8 cellular contexts compared by ENCODE assay signal in genomic region chr11:1693327-1694063, GRCh38. TPM values are rescaled to one million over a fixed set of nuclear protein-coding genes. Genes with fewer than 3 reads are reported as not detected.
DNase-seq lines count a peak whose midpoint lies in the region; ATAC-seq and TF ChIP-seq lines count a peak whose summit lies in the region.

No MANE protein-coding gene starts in this region.

- no peaks in the 10 kb centered on the region for H3K36me3 ChIP-seq in OCI-LY1 (ENCODE audit: insufficient read depth, low read length)
- no peaks in the 10 kb centered on the region for H3K36me3 ChIP-seq in esophagus (ENCODE audit: control insufficient read depth in 2 of 2, insufficient read depth in 2 of 2, low read length in 1 of 2)

- peak; percentile 63 for DNase-seq in CD14-positive monocyte (ENCODE audit: low spot score)
- peak; percentile 71 for DNase-seq in activated T-cell treated with anti-CD3 and anti-CD28 coated beads, Interleukin-2, amount 50 U/mL, for 4 hours
- peak; percentile 81 for DNase-seq in mucosa of gallbladder (ENCODE audit: low spot score)
- peak; percentile 40 to 48 for DNase-seq in stimulated activated CD8-positive, alpha-beta memory T cell treated with anti-CD3 and anti-CD28 coated beads, Interleukin-2, amount 100 ng/mL, for 1 hour (ENCODE audit: low read depth in 2 of 2)

- no peak overlapping the region for H2AFZ ChIP-seq in OCI-LY1 (ENCODE audit: low read length)

- peaks cover 41 to 74% (median 43%) of the 10 kb centered on the region in 3 donors for H3K27me3 Mint-ChIP-seq in CD14-positive monocyte (ENCODE audit: low read depth in 3 of 3)
- H3K27me3 Mint-ChIP-seq in activated T-cell treated with anti-CD3 and anti-CD28 coated beads, Interleukin-2, amount 50 U/mL, for 4 hours (ENCODE audit: low read depth) = peaks cover 42% of the 10 kb centered on the region

- peak; percentile 87 for TF ChIP-seq CTCF in CD14-positive monocyte (IDR thresholded peaks at IDR 0.05)
- peak; percentile 94 for TF ChIP-seq CTCF in OCI-LY1 (IDR thresholded peaks at IDR 0.05; ENCODE audit: low read length)

- no peaks in the 10 kb centered on the region for H3K79me2 ChIP-seq in OCI-LY1 (ENCODE audit: insufficient read depth, low read length)

- no peak overlapping the region for H3K4me2 ChIP-seq in OCI-LY1 (ENCODE audit: low read length)

- peaks cover 5% of the 10 kb centered on the region for H3K4me1 Mint-ChIP-seq in CD14-positive monocyte
- H3K4me1 Mint-ChIP-seq in activated T-cell treated with anti-CD3 and anti-CD28 coated beads, Interleukin-2, amount 50 U/mL, for 4 hours (ENCODE audit: low read depth) = peaks cover 6% of the 10 kb centered on the region

- no peaks in the 10 kb centered on the region for H4K20me1 ChIP-seq in OCI-LY1 (ENCODE audit: insufficient read depth, low read length)

- WGBS in esophagus, 2 donors = 10 to 14% methylated on average over 37 of the region's 37 CpGs

- H3K27ac Mint-ChIP-seq in CD14-positive monocyte = no peak overlapping the region

- H3K36me3 Mint-ChIP-seq in CD14-positive monocyte = no peaks in the 10 kb centered on the region
- no peaks in the 10 kb centered on the region for H3K36me3 Mint-ChIP-seq in activated T-cell treated with anti-CD3 and anti-CD28 coated beads, Interleukin-2, amount 50 U/mL, for 4 hours (ENCODE audit: insufficient read depth)

- H3K27me3 ChIP-seq in OCI-LY1 (ENCODE audit: insufficient read depth, low read length) (no peaks in the 10 kb centered on the region), esophagus (ENCODE audit: control insufficient read depth in 1 of 2, insufficient read depth in 2 of 2, low read length in 2 of 2) (no peaks in the 10 kb centered on the region)

- no peaks in the 10 kb centered on the region for H3K4me1 ChIP-seq in OCI-LY1 (ENCODE audit: insufficient read depth, low read length, severe bottlenecking)
- H3K4me1 ChIP-seq in esophagus (ENCODE audit: control insufficient read depth in 2 of 2, insufficient read depth in 2 of 2, low read length in 1 of 2) = peaks cover 0 to 4% of the 10 kb centered on the region in 2 donors

- no peak overlapping the region for H3K27ac ChIP-seq in OCI-LY1 (ENCODE audit: low read depth, low read length, poor library complexity, severe bottlenecking)
- H3K27ac ChIP-seq in esophagus (ENCODE audit: low read depth in 2 of 2, low read length in 1 of 2) = no peak overlapping the region

- peak overlapping the region in 1 of 2 donors; percentile 60 for H3K4me3 Mint-ChIP-seq in CD14-positive monocyte
- peak overlapping the region; percentile 69 for H3K4me3 Mint-ChIP-seq in activated T-cell treated with anti-CD3 and anti-CD28 coated beads, Interleukin-2, amount 50 U/mL, for 4 hours

- no peak overlapping the region for H3K4me3 ChIP-seq in OCI-LY1 (ENCODE audit: low read depth, low read length, poor library complexity, severe bottlenecking)
- H3K4me3 ChIP-seq in esophagus (ENCODE audit: low read depth in 1 of 2, low read length in 2 of 2) = peak overlapping the region; percentile 12 to 21

- peak; percentile 10 for ATAC-seq in HG03097 (IDR thresholded peaks at IDR 0.05; ENCODE audit: low FRiP score, unreplicated experiment)
- ATAC-seq in activated T-cell treated with anti-CD3 and anti-CD28 coated beads, Interleukin-2, amount 50 U/mL, for 4 hours = peak; percentile 42 to 64
- ATAC-seq in HG02678 (IDR thresholded peaks at IDR 0.05; ENCODE audit: unreplicated experiment) = no peak

- peaks cover 0 to 4% (median 2%) of the 10 kb centered on the region in 7 donors for H3K9me3 Mint-ChIP-seq in CD14-positive monocyte
- H3K9me3 Mint-ChIP-seq in activated T-cell treated with anti-CD3 and anti-CD28 coated beads, Interleukin-2, amount 50 U/mL, for 4 hours = no peaks in the 10 kb centered on the region

- no peaks in the 10 kb centered on the region for H3K9me2 ChIP-seq in OCI-LY1 (ENCODE audit: low read depth, low read length)

- intact Hi-C loops in CD14-positive monocyte (cut with micrococcal nuclease) = loop anchor here (1.0 to 10.0 kb wide), 6 partner anchors 36 to 459 kb away; no protein-coding TSS in a partner anchor

- no peaks in the 10 kb centered on the region for H3F3A ChIP-seq in OCI-LY1 (ENCODE audit: insufficient read depth, low read length)

- no peak overlapping the region for H3K9ac ChIP-seq in OCI-LY1 (ENCODE audit: low read length)

- H3K9me3 ChIP-seq in OCI-LY1 (ENCODE audit: low read length) (no peaks in the 10 kb centered on the region), esophagus (ENCODE audit: control insufficient read depth in 2 of 2, insufficient read depth in 1 of 2, low read depth in 1 of 2, low read length in 1 of 2) (no peaks in the 10 kb centered on the region)

RNA-seq across cellular contexts. Expression of gene KRTAP5-6, which starts 3.5 kb away (rescaled TPM):
- not detected for polyA plus RNA-seq in CD14-positive monocyte
- total RNA-seq in activated T-cell treated with anti-CD3 and anti-CD28 coated beads, Interleukin-2, amount 50 U/mL, for 4 hours = not detected
- polyA plus RNA-seq in esophagus = not detected
- not detected for total RNA-seq in mucosa of gallbladder

RNA-seq across cellular contexts. Expression of gene IFITM10, which starts 56.9 kb away (rescaled TPM):
- polyA plus RNA-seq in CD14-positive monocyte = not detected
- total RNA-seq in activated T-cell treated with anti-CD3 and anti-CD28 coated beads, Interleukin-2, amount 50 U/mL, for 4 hours = under 1 TPM; 0.33 to 0.53 (median 0.33) TPM
- 1 to 10 TPM in 1 of 2 donors, under 1 TPM in 1; 0.73 to 1.1 TPM for polyA plus RNA-seq in esophagus
- 13.9 TPM for total RNA-seq in mucosa of gallbladder
